ENCODE assay signal across 10 cellular contexts in genomic region chr18:70468861-70469570, GRCh38.
DNase-seq lines count a peak whose midpoint lies in the region; ATAC-seq and TF ChIP-seq lines count a peak whose summit lies in the region.
"Had no signal": no experiment of that assay in that cellular context is flagged by ENCODE, and none has a peak within 500 bp of the region (broad histone marks: within the 10 kb centered on the region; RNA-seq: fewer than 3 reads in every experiment).

No MANE protein-coding gene starts in this region.

- H3K27me3 ChIP-seq in Panc1 (ENCODE audit: control insufficient read depth, insufficient read depth, low read length) (no peaks in the 10 kb centered on the region), layer of hippocampus (ENCODE audit: control insufficient read depth, insufficient read depth, low read length) (no peaks in the 10 kb centered on the region), MG63 (no peaks in the 10 kb centered on the region)
- H3K27me3 ChIP-seq: BLaER1 had no signal

- BruUV-seq in Panc1 (replicated peaks; lab: Mats Ljungman, UMichigan), result no TSS peak

- POLR2A ChIA-PET in Panc1 (lab: Charles Lee), result no interaction called here

- no peaks in the 10 kb centered on the region; the same call in 1 of the 2 replicates for H3K36me3 ChIP-seq in Panc1 (ENCODE audit: control insufficient read depth, insufficient read depth, low read length)
- no peaks in the 10 kb centered on the region for H3K36me3 ChIP-seq in MG63
- H3K36me3 ChIP-seq: BLaER1, HAP-1 had no signal

- TF ChIP-seq CTCF in Panc1 (IDR thresholded peaks at IDR 0.05), result no peak

- no peak for ATAC-seq in Panc1
- no peak for ATAC-seq in HG03354 (IDR thresholded peaks at IDR 0.05; ENCODE audit: poor library complexity, severe bottlenecking, unreplicated experiment)

- no peak overlapping the region for H3K4me3 ChIP-seq in Panc1 (ENCODE audit: low read depth in 2 of 2, low read length in 2 of 2)
- no peak overlapping the region for H3K4me3 ChIP-seq in MG63
- H3K4me3 ChIP-seq: BLaER1, HAP-1 had no signal

- peaks cover 34% of the 10 kb centered on the region for H3K4me1 ChIP-seq in Panc1 (ENCODE audit: control insufficient read depth, insufficient read depth, low read length)

- DNase-seq in Panc1 (ENCODE audit: low read depth, low spot score), result no peak
- DNase-seq in cerebellar cortex (ENCODE audit: low spot score), result peak; percentile 78
- DNase-seq in superior temporal gyrus (ENCODE audit: extremely low spot score), result peak; percentile 91
- DNase-seq in AML-193 (lab: John Stamatoyannopoulos, UW), result no peak
- DNase-seq in MG63, result no peak
- DNase-seq: NCI-H2081 treated with DMSO at 0.1 percent for 48 hours had no signal

- H3K9me3 ChIP-seq in Panc1 (ENCODE audit: control insufficient read depth, insufficient read depth, low read depth, low read length), result no peaks in the 10 kb centered on the region
- H3K9me3 ChIP-seq in MG63, result no peaks in the 10 kb centered on the region
- H3K9me3 ChIP-seq: BLaER1, HAP-1 had no signal

- intact Hi-C loops in Panc1 (cut with micrococcal nuclease; ENCODE audit: unreplicated experiment), result no loop called here

- CTCF ChIA-PET in Panc1 (lab: Charles Lee), result no interaction called here

- in situ Hi-C loops in Panc1 (cut with HindIII; ENCODE audit: low pct_unique_long_range_greater_than_20kb, low sequenced_read_pairs), result no loop called here

- peak overlapping the region; percentile 96 for H3K27ac ChIP-seq in Panc1 (ENCODE audit: low read length)
- peak overlapping the region; percentile 90 for H3K27ac ChIP-seq in layer of hippocampus (ENCODE audit: low read depth, low read length)
- H3K27ac ChIP-seq: BLaER1 had no signal

Comparison
In these comparisons a context has a peak if more than half of its experiments do, and no peak if none do; other contexts are left out.
1. DNase-seq: peak in cerebellar cortex (single experiment) and superior temporal gyrus (single experiment); none in Panc1 (single experiment), AML-193 (0 of 2) and MG63 (single experiment).